In the genomic region with DNA sequence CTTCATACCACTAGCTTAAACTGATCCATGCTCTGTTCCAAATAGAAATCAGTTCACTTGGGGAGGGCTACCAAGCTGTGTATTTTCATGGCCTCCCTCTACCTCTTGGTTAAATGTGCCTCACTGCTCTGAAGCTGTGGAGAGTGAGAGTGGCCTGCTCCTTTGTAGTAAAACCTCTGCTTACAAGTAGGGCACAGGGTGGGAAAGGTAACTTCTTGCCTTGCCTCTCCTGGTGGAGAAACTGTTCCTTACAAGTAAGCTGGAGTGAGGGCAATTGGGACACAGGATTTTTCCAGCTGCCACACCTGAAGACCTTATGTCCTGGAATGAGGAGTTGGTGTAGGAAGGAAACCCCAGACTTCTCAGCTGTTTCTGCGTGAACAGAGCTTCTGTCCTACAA, we compare ENCODE assay signal across 2 cellular contexts.
A peak's percentile ranks its signal among the peaks of the same experiment; 100 is the strongest.
DNase-seq lines count a peak whose midpoint lies in the region; ATAC-seq and TF ChIP-seq lines count a peak whose summit lies in the region.
"Not testable (repeated sequence)": the region's sequence is repeated elsewhere in the genome, so short reads cannot be mapped to it uniquely, and the experiment has no call there.

No MANE protein-coding gene starts in this region.

- H3K27me3 Mint-ChIP-seq in GM23338 (ENCODE audit: insufficient read depth, low read depth, poor library complexity); WTC11 (ENCODE audit: low read depth): not testable (repeated sequence)

- H3K4me3 ChIP-seq in GM23338 = not testable (repeated sequence)

- not testable (repeated sequence) for DNase-seq in GM23338 (ENCODE audit: low spot score); WTC11 (ENCODE audit: low spot score)

- not testable (repeated sequence) for H3K9me3 Mint-ChIP-seq in GM23338, WTC11

- POLR2A ChIA-PET in WTC11 (lab: Charles Lee) = not testable (repeated sequence)

- TF ChIP-seq CTCF in GM23338 (conservative IDR thresholded peaks at IDR 0.05; ENCODE audit: low read depth in 2 of 2); WTC11 (IDR thresholded peaks at IDR 0.05): not testable (repeated sequence)

- H3K36me3 Mint-ChIP-seq in GM23338 (ENCODE audit: low read depth); WTC11: not testable (repeated sequence)

- not testable (repeated sequence) for H3K27ac Mint-ChIP-seq in GM23338, WTC11

- H3K27ac ChIP-seq in GM23338 (ENCODE audit: low read depth) = not testable (repeated sequence)

- not testable (repeated sequence) for H3F3A ChIP-seq in GM23338 (replicated peaks; ENCODE audit: low read depth)

- not testable (repeated sequence) for H3K4me1 ChIP-seq in GM23338 (ENCODE audit: insufficient read depth)

- H3K4me1 Mint-ChIP-seq in GM23338, WTC11: not testable (repeated sequence)

- H3K9me2 ChIP-seq in GM23338 (ENCODE audit: insufficient read depth) = not testable (repeated sequence)

- ATAC-seq in GM23338 (peak; percentile 82), WTC11 (peak; percentile 86)

- H3K4me3 Mint-ChIP-seq in GM23338, WTC11: not testable (repeated sequence)

- H2AFZ ChIP-seq in GM23338 = not testable (repeated sequence)

- H3K36me3 ChIP-seq in GM23338 (ENCODE audit: insufficient read depth) = not testable (repeated sequence)

- CTCF ChIA-PET in WTC11 (lab: Charles Lee) = not testable (repeated sequence)

- H3K79me2 ChIP-seq in GM23338 (replicated peaks; ENCODE audit: insufficient read depth) = not testable (repeated sequence)

- not testable (repeated sequence) for H4K20me1 ChIP-seq in GM23338 (replicated peaks; ENCODE audit: insufficient read depth)

- not testable (repeated sequence) for H3K4me2 ChIP-seq in GM23338

- not testable (repeated sequence) for H3K27me3 ChIP-seq in GM23338 (ENCODE audit: insufficient read depth)
